In genomic region chr6:12715437-12715836, GRCh38 we compare ENCODE assay signal across 22 cellular contexts. TPM values are rescaled to one million over a fixed set of nuclear protein-coding genes. Genes with fewer than 3 reads are reported as not detected.
"Had no signal": no experiment of that assay in that cellular context is flagged by ENCODE, and none has a peak within 500 bp of the region (broad histone marks: within the 10 kb centered on the region; RNA-seq: fewer than 3 reads in every experiment).

No MANE protein-coding gene starts in this region.

- H3K4me2 ChIP-seq: KMS-11 had no signal

- H3K4me3 Mint-ChIP-seq: IgD-negative memory B cell had no signal

- ATAC-seq: K562 had no signal

- DNase-seq: Kasumi-1, MM.1S, NCI-H1092 treated with DMSO at 0.1 percent for 48 hours, NCI-H1436 treated with DMSO at 0.1 percent for 48 hours, NCI-H1694, NCI-H187 treated with DMSO at 0.1 percent for 48 hours, NCI-H2029 treated with DMSO at 0.1 percent for 48 hours, NCI-H2171 treated with DMSO at 0.1 percent for 48 hours, NCI-H345, NCI-H524, NCI-H526 treated with DMSO at 0.1 percent for 48 hours, NCI-H748 treated with DMSO at 0.1 percent for 48 hours, Right ventricle myocardium superior, RPMI8226, SIG-M5 had no signal

- H3K27ac Mint-ChIP-seq: IgD-negative memory B cell had no signal

- H3K9ac ChIP-seq: KMS-11 had no signal

- H3K4me3 ChIP-seq: K562, SJSA1, SK-N-MC had no signal

- H3K27ac ChIP-seq: HL-60, KMS-11, SJSA1, SK-N-MC had no signal

- H3K9me3 ChIP-seq: SJSA1 had no signal

- H3K4me1 ChIP-seq: SJSA1 had no signal

- H3K9me3 Mint-ChIP-seq: IgD-negative memory B cell had no signal

- H3K36me3 ChIP-seq: SJSA1 had no signal

- H3K36me3 Mint-ChIP-seq: IgD-negative memory B cell had no signal

RNA-seq across cellular contexts. Expression of gene PHACTR1, which starts 1.1 kb away (rescaled TPM):
- total RNA-seq: NCI-H460 had no signal
